ENCODE assay signal across 8 cellular contexts in genomic region chr15:70100495-70101331, GRCh38. TPM values are rescaled to one million over a fixed set of nuclear protein-coding genes. Genes with fewer than 3 reads are reported as not detected.
DNase-seq lines count a peak whose midpoint lies in the region; ATAC-seq, FAIRE-seq and TF ChIP-seq lines count a peak whose summit lies in the region.

No MANE protein-coding gene starts in this region.

- TF ChIP-seq CTCF in retinal pigment epithelial cell (conservative IDR thresholded peaks at IDR 0.05; ENCODE audit: low read depth, low read length): peak; percentile 51

- no peak overlapping the region for H3K27ac ChIP-seq in ACC112 (ENCODE audit: low read depth, low read length)

- no peak for FAIRE-seq in frontal cortex (lab: Jason Lieb, UNC)

- no peaks in the 10 kb centered on the region for H3K27me3 ChIP-seq in ACC112 (ENCODE audit: insufficient read depth, low read length)
- no peaks in the 10 kb centered on the region for H3K27me3 ChIP-seq in HAP-1 (ENCODE audit: low read depth)

- TF ChIP-seq POLR2A in Raji (IDR thresholded peaks at IDR 0.05; ENCODE audit: insufficient read depth, low read depth, low read length): peak; percentile 37; the same call in 1 of the 2 replicates

- ATAC-seq in GM21619 (IDR thresholded peaks at IDR 0.05; ENCODE audit: unreplicated experiment): no peak

- in situ Hi-C loops in HAP-1 (cut with MboI; ENCODE audit: low sequenced_read_pairs): no loop called here

- intact Hi-C loops in cardiac septum (cut with DNase I): loop anchor here (2.0 to 5.0 kb wide), 2 partner anchors 42 to 60 kb away; no protein-coding TSS in a partner anchor

- H3K36me3 ChIP-seq in ACC112 (ENCODE audit: insufficient read depth, low read length): no peaks in the 10 kb centered on the region
- peaks cover under 1% of the 10 kb centered on the region; the same call in 1 of the 2 replicates for H3K36me3 ChIP-seq in HAP-1 (replicated peaks)

- peak; percentile 77 to 83 for DNase-seq in HAP-1 (ENCODE audit: low spot score in 2 of 2)
- peak; percentile 89 for DNase-seq in activated effector memory CD4-positive, alpha-beta T cell treated with anti-CD3 and anti-CD28 coated beads, Interleukin-2, amount 50 U/mL, for 16 hours
- DNase-seq in cardiac septum (ENCODE audit: low spot score): peak; percentile 88
- peak; percentile 70 for DNase-seq in retinal pigment epithelial cell (ENCODE audit: low read depth)
- DNase-seq in frontal cortex (ENCODE audit: low spot score in 2 of 2): no peak

- peak overlapping the region; percentile 99 for H3K4me3 ChIP-seq in ACC112 (ENCODE audit: low read depth, low read length)
- H3K4me3 ChIP-seq in HAP-1: peak overlapping the region; percentile 23
- peak overlapping the region; percentile 31 for H3K4me3 ChIP-seq in retinal pigment epithelial cell (ENCODE audit: low read length)

- peaks cover 19% of the 10 kb centered on the region for H3K79me2 ChIP-seq in ACC112 (ENCODE audit: control insufficient read depth, insufficient read depth, low read length, unreplicated experiment)

- H2AFZ ChIP-seq in ACC112 (ENCODE audit: low read length, unreplicated experiment): peak overlapping the region; percentile 1

- H3K4me1 ChIP-seq in ACC112 (ENCODE audit: control insufficient read depth, insufficient read depth, low read length, unreplicated experiment): peaks cover 14% of the 10 kb centered on the region
- H3K4me1 ChIP-seq in HAP-1: peaks cover 21% of the 10 kb centered on the region

- H3K9me3 ChIP-seq in HAP-1: no peaks in the 10 kb centered on the region

RNA-seq across cellular contexts. Expression of gene TLE3, which starts 3.0 kb away (rescaled TPM):
- total RNA-seq in cardiac septum (32.6 TPM), frontal cortex (68.9 TPM)

Comparison
In these comparisons a context has a peak if more than half of its experiments do, and no peak if none do; other contexts are left out.
1. H3K4me3 ChIP-seq: peak in every context shown above with its lines; median percentile 99 in ACC112; 31 in retinal pigment epithelial cell; 23 in HAP-1.
2. DNase-seq: peak in HAP-1 (2 of 2), activated effector memory CD4-positive, alpha-beta T cell treated with anti-CD3 and anti-CD28 coated beads, Interleukin-2, amount 50 U/mL, for 16 hours (single experiment), cardiac septum (single experiment) and retinal pigment epithelial cell (single experiment); none in frontal cortex (0 of 2).